8 cellular contexts compared by ENCODE assay signal in the genomic region with DNA sequence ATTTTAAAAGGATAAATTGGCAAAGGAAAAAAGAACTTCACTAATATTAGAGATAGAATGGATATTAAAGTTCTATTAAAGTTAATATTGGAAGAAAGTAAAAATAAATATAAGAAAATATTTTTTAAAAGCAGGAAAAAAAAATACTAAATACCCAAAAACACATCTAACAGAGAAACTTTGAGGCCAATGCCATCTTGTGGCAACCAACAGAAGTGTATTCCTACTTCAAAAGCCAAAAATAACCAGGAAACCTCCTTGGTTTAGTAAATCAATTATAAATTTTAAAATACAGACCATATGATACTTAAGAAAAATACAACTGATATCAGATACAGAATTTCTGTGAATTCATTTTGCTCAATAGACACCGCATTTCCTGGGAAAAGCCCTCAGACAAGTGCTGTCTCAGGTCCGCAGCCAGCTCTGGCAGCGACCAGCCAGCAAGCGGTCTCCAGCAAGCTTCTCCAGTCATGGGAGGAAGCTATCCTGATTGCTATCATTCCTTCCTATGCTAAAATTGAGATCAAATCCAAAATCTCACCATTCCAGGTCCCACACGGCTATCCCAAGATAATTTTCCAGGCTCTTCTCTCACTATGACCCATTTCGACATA.
DNase-seq lines count a peak whose midpoint lies in the region; ATAC-seq and TF ChIP-seq lines count a peak whose summit lies in the region.

No MANE protein-coding gene starts in this region.

- H3K27ac ChIP-seq in C4-2B (no peak overlapping the region), body of pancreas (no peak overlapping the region), lower lobe of right lung (no peak overlapping the region)

- H3K4me1 ChIP-seq in body of pancreas (no peaks in the 10 kb centered on the region), lower lobe of right lung (no peaks in the 10 kb centered on the region)

- 87 to 90% methylated on average over 6 of the region's 6 CpGs for WGBS in body of pancreas, 2 donors

- DNase-seq in HT-29 (ENCODE audit: low spot score), result peak; percentile 33
- no peak for DNase-seq in body of pancreas
- DNase-seq in lower lobe of right lung, result no peak
- no peak for DNase-seq in DMS79 treated with DMSO at 0.1 percent for 48 hours (lab: John Stamatoyannopoulos, UW)
- DNase-seq in NCI-H1417 treated with DMSO at 0.1 percent for 48 hours (lab: John Stamatoyannopoulos, UW), result no peak
- no peak for DNase-seq in SKM-1 (lab: John Stamatoyannopoulos, UW; ENCODE audit: unreplicated experiment)

- ATAC-seq in body of pancreas (no peak), lower lobe of right lung (no peak), GM18498 (IDR thresholded peaks at IDR 0.05; ENCODE audit: unreplicated experiment) (no peak)

- no peak overlapping the region for H3K4me3 ChIP-seq in body of pancreas
- no peak overlapping the region for H3K4me3 ChIP-seq in lower lobe of right lung

- TF ChIP-seq CTCF in C4-2B (conservative IDR thresholded peaks at IDR 0.05) (peak; percentile 82), body of pancreas (IDR thresholded peaks at IDR 0.05) (peak in 6 of 7 experiments; percentile 11 to 50 (median 42)), lower lobe of right lung (IDR thresholded peaks at IDR 0.05) (peak; percentile 32)

- TF ChIP-seq POLR2A in body of pancreas (IDR thresholded peaks at IDR 0.05), result no peak

- no peaks in the 10 kb centered on the region for H3K27me3 ChIP-seq in body of pancreas
- H3K27me3 ChIP-seq in lower lobe of right lung (ENCODE audit: low read depth), result no peaks in the 10 kb centered on the region

- intact Hi-C loops in body of pancreas (cut with DNase I) (no loop called here), lower lobe of right lung (cut with DNase I) (no loop called here)

- H3K36me3 ChIP-seq in body of pancreas (replicated peaks in 1 of 2; ENCODE audit: insufficient read depth in 1 of 2, low read depth in 2 of 2) (peaks cover 0 to 2% of the 10 kb centered on the region in 2 donors), lower lobe of right lung (peaks cover 20% of the 10 kb centered on the region)

- H3K9me3 ChIP-seq in body of pancreas (no peaks in the 10 kb centered on the region), lower lobe of right lung (no peaks in the 10 kb centered on the region)

Comparison
In these comparisons a context has a peak if more than half of its experiments do, and no peak if none do; other contexts are left out.
1. CTCF ChIP-seq: peak in every context shown above with its lines; median percentile 82 in C4-2B; 42 in body of pancreas; 32 in lower lobe of right lung.